8 cellular contexts compared by ENCODE assay signal in the genomic region with DNA sequence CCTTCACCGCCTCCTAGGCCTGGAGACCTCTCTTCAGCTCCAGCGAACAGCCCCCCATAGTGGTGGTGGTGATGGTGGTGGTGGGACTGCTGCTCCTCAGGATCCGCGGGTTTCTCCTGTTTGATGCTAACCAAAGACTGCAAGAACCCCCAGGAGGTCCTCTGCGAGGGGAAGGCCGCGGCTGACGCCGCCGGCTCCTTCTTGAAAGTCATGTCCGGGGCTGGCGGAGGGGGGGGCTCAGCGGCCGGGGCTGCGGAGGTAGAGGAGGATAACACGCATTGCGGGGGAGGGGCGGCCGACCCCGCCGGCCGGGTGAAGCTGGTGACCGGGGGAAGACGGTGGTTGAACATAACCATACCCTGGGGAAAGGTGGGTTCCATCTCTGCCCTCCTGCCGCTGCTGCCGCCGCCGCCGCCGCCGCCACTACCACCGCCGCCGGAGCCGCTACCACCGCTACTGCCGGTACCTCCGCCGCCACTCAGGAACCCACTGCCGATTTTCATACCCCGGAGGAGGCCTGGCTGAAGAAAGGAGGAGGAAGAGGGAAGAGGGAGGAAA. TPM values are rescaled to one million over a fixed set of nuclear protein-coding genes. Genes with fewer than 3 reads are reported as not detected.
DNase-seq lines count a peak whose midpoint lies in the region; ATAC-seq, FAIRE-seq and TF ChIP-seq lines count a peak whose summit lies in the region.

No MANE protein-coding gene starts in this region.

- 4% methylated on average over 33 of the region's 41 CpGs for WGBS in prostate gland

- no peak for FAIRE-seq in GM19239 (lab: Jason Lieb, UNC)

- DNase-seq in COR-L47 (lab: John Stamatoyannopoulos, UW) = peak; percentile 18
- peak; percentile 19 for DNase-seq in LHCN-M2 (ENCODE audit: low read depth)
- peak; percentile 40 for DNase-seq in activated gamma-delta T cell (lab: John Stamatoyannopoulos, UW)
- DNase-seq in Right ventricle myocardium superior = peak; percentile 61
- DNase-seq in prostate gland (ENCODE audit: low spot score) = peak; percentile 25
- DNase-seq in NCI-H1048 (lab: John Stamatoyannopoulos, UW) = no peak
- no peak for DNase-seq in GM19239 (ENCODE audit: insufficient read length, low spot score)

- no peak for TF ChIP-seq POLR2A in prostate gland (IDR thresholded peaks at IDR 0.05)

- peak overlapping the region; percentile 59 to 69 for H3K27ac ChIP-seq in prostate gland

- peaks cover 19% of the 10 kb centered on the region for H3K4me1 ChIP-seq in prostate gland (replicated peaks)

- H3K36me3 ChIP-seq in prostate gland = no peaks in the 10 kb centered on the region

- no peaks in the 10 kb centered on the region for H3K27me3 ChIP-seq in prostate gland (replicated peaks; ENCODE audit: insufficient read depth)

- intact Hi-C loops in Right ventricle myocardium superior (cut with DNase I) = no loop called here
- intact Hi-C loops in prostate gland (cut with DNase I) = no loop called here

- TF ChIP-seq CTCF in prostate gland (IDR thresholded peaks at IDR 0.05) = no peak

- no peaks in the 10 kb centered on the region for H3K9me3 ChIP-seq in prostate gland

- ATAC-seq in GM21515 (IDR thresholded peaks at IDR 0.05; ENCODE audit: unreplicated experiment) (peak; percentile 31), Right ventricle myocardium superior (ENCODE audit: poor library complexity) (peak; percentile 55)

- H3K4me3 ChIP-seq in prostate gland = peak overlapping the region; percentile 91 to 96

RNA-seq across cellular contexts. Expression of a gene that starts 0.6 kb away (rescaled TPM):
- total RNA-seq in LHCN-M2 (2014; rRNA removed) (11.0 and 16.5 TPM in 2 replicates), Right ventricle myocardium superior (7.3 TPM), prostate gland (10 to 100 TPM in 1 of 2 donors, 1 to 10 TPM in 1; 7.5 to 12.6 TPM)
- polyA plus RNA-seq in LHCN-M2 (2012) = 7.3 TPM

Comparison
In these comparisons a context has a peak if more than half of its experiments do, and no peak if none do; other contexts are left out.
1. DNase-seq: peak in COR-L47 (single experiment), LHCN-M2 (single experiment), activated gamma-delta T cell (single experiment), Right ventricle myocardium superior (single experiment) and prostate gland (single experiment); none in NCI-H1048 (single experiment) and GM19239 (single experiment).